33 cellular contexts compared by ENCODE assay signal in genomic region chr12:675562-675961, GRCh38. TPM values are rescaled to one million over a fixed set of nuclear protein-coding genes. Genes with fewer than 3 reads are reported as not detected.
DNase-seq lines count a peak whose midpoint lies in the region; ATAC-seq, FAIRE-seq and TF ChIP-seq lines count a peak whose summit lies in the region.
"Had no signal": no experiment of that assay in that cellular context is flagged by ENCODE, and none has a peak within 500 bp of the region (broad histone marks: within the 10 kb centered on the region; RNA-seq: fewer than 3 reads in every experiment).

No MANE protein-coding gene starts in this region.

- H3K4me1 Mint-ChIP-seq in activated CD8-positive, alpha-beta memory T cell treated with anti-CD3 and anti-CD28 coated beads, Interleukin-2, amount 10 ng/mL, durations not matched to agents 7 days and 5 days = peaks cover 73% of the 10 kb centered on the region
- H3K4me1 Mint-ChIP-seq in activated naive CD8-positive, alpha-beta T cell treated with anti-CD3 and anti-CD28 coated beads for 36 hours = peaks cover 60% of the 10 kb centered on the region
- H3K4me1 Mint-ChIP-seq in naive thymus-derived CD8-positive, alpha-beta T cell = peaks cover 24 to 53% (median 36%) of the 10 kb centered on the region in 4 donors

- H3K79me2 ChIP-seq in osteoblast (ENCODE audit: insufficient read depth, low read length) = no peaks in the 10 kb centered on the region

- no peak overlapping the region for H3K4me3 Mint-ChIP-seq in activated CD8-positive, alpha-beta memory T cell treated with anti-CD3 and anti-CD28 coated beads, Interleukin-2, amount 10 ng/mL, durations not matched to agents 7 days and 5 days
- H3K4me3 Mint-ChIP-seq in activated naive CD8-positive, alpha-beta T cell treated with anti-CD3 and anti-CD28 coated beads for 36 hours = no peak overlapping the region
- H3K4me3 Mint-ChIP-seq in naive thymus-derived CD8-positive, alpha-beta T cell = peak overlapping the region in 1 of 10 donors; percentile 45
- H3K4me3 Mint-ChIP-seq: neural crest cell had no signal

- CTCF ChIA-PET in activated CD8-positive, alpha-beta memory T cell treated with anti-CD3 and anti-CD28 coated beads, Interleukin-2, amount 10 ng/mL, durations not matched to agents 7 days and 5 days (lab: Charles Lee) = interaction anchor here (0.7 to 3.3 kb wide), 3 partner anchors 11 to 139 kb away, joined by 3 to 22 read pairs (median 10); no protein-coding TSS in a partner anchor

- no peaks in the 10 kb centered on the region for H4K20me1 ChIP-seq in osteoblast (ENCODE audit: insufficient read depth, low read length)

- no peak for TF ChIP-seq CTCF in osteoblast (IDR thresholded peaks at IDR 0.05; ENCODE audit: extremely low read depth, low read depth, low read length)

- FAIRE-seq in GM19239 (lab: Jason Lieb, UNC) = peak; percentile 79

- intact Hi-C loops in left colon (cut with DNase I, micrococcal nuclease) = no loop called here

- H3K36me3 ChIP-seq in osteoblast (ENCODE audit: insufficient read depth, low read length) = no peaks in the 10 kb centered on the region
- H3K36me3 ChIP-seq: right atrium auricular region, tibial artery had no signal

- no peak for DNase-seq in activated CD8-positive, alpha-beta memory T cell treated with anti-CD3 and anti-CD28 coated beads, Interleukin-2, amount 10 ng/mL, durations not matched to agents 7 days and 5 days
- DNase-seq in activated CD8-positive, alpha-beta memory T cell treated with anti-CD3 and anti-CD28 coated beads, Interleukin-2, amount 50 U/mL, for 4 hours = no peak
- no peak for DNase-seq in GM19239 (ENCODE audit: insufficient read length, low spot score)
- DNase-seq in activated naive CD8-positive, alpha-beta T cell treated with anti-CD3 and anti-CD28 coated beads for 36 hours = no peak
- DNase-seq in pons (ENCODE audit: low spot score) = peak; percentile 59
- no peak for DNase-seq in naive thymus-derived CD8-positive, alpha-beta T cell
- DNase-seq in left colon = no peak
- no peak for DNase-seq in osteoblast (ENCODE audit: insufficient read length, low spot score, missing footprints)
- DNase-seq: activated CD4-positive, alpha-beta T cell treated with anti-CD3 and anti-CD28 coated beads for 48 hours; activated CD8-positive, alpha-beta memory T cell treated with anti-CD3 and anti-CD28 coated beads, Interleukin-2, amount 50 U/mL, for 48 hours; AML-193; COR-L47; effector CD8-positive, alpha-beta T cell; HCEC 1CT; Karpas-422; mammary epithelial cell; NCI-H1417; NCI-H2081 treated with DMSO at 0.1 percent for 48 hours; NCI-H226; NCI-H526 treated with DMSO at 0.1 percent for 48 hours; NK-92 treated with Interleukin-12 subunit alpha and Interleukin-12 subunit beta, amount 100 ng/mL, for 24 hours; Right ventricle myocardium superior; stimulated activated CD4-positive, alpha-beta T cell treated with anti-CD3 and anti-CD28 coated beads, Interleukin-1b, Interleukin-23, amount 100 ng/mL, for 48 hours; T1000; tibial artery had no signal

- H3K27ac ChIP-seq in osteoblast (ENCODE audit: low read depth, low read length) = no peak overlapping the region
- H3K27ac ChIP-seq: coronary artery, epithelial cell of prostate, right atrium auricular region, tibial artery, VCaP had no signal

- no peaks in the 10 kb centered on the region for H3K27me3 Mint-ChIP-seq in activated CD8-positive, alpha-beta memory T cell treated with anti-CD3 and anti-CD28 coated beads, Interleukin-2, amount 10 ng/mL, durations not matched to agents 7 days and 5 days
- H3K27me3 Mint-ChIP-seq in activated naive CD8-positive, alpha-beta T cell treated with anti-CD3 and anti-CD28 coated beads for 36 hours = no peaks in the 10 kb centered on the region
- H3K27me3 Mint-ChIP-seq in naive thymus-derived CD8-positive, alpha-beta T cell = no peaks in the 10 kb centered on the region

- POLR2A ChIA-PET in naive thymus-derived CD8-positive, alpha-beta T cell (lab: Charles Lee) = interaction anchor here (0.7 to 1.7 kb wide), 3 partner anchors 19 to 77 kb away, joined by 4 to 8 read pairs (median 4); partner anchors contain the start of gene WNK1

- no peak for ATAC-seq in activated CD8-positive, alpha-beta memory T cell treated with anti-CD3 and anti-CD28 coated beads, Interleukin-2, amount 10 ng/mL, durations not matched to agents 7 days and 5 days
- no peak for ATAC-seq in naive thymus-derived CD8-positive, alpha-beta T cell
- no peak for ATAC-seq in left colon
- ATAC-seq: Panc1, SK-N-SH treated with all-trans-retinoic acid at 6 μM for 48 hours had no signal

- no peaks in the 10 kb centered on the region for H3K9me3 ChIP-seq in osteoblast (ENCODE audit: low read depth, low read length)
- H3K9me3 ChIP-seq: right atrium auricular region, tibial artery had no signal

- H3K27me3 ChIP-seq in osteoblast (ENCODE audit: insufficient read depth, low read length) = no peaks in the 10 kb centered on the region
- H3K27me3 ChIP-seq: right atrium auricular region, tibial artery had no signal

- H3K4me3 ChIP-seq in osteoblast (ENCODE audit: insufficient read depth, low read length) = no peak overlapping the region
- H3K4me3 ChIP-seq: coronary artery, right atrium auricular region, tibial artery had no signal

- no peaks in the 10 kb centered on the region for H3K9me3 Mint-ChIP-seq in activated CD8-positive, alpha-beta memory T cell treated with anti-CD3 and anti-CD28 coated beads, Interleukin-2, amount 10 ng/mL, durations not matched to agents 7 days and 5 days (ENCODE audit: low read depth)
- H3K9me3 Mint-ChIP-seq in activated naive CD8-positive, alpha-beta T cell treated with anti-CD3 and anti-CD28 coated beads for 36 hours = no peaks in the 10 kb centered on the region
- no peaks in the 10 kb centered on the region for H3K9me3 Mint-ChIP-seq in naive thymus-derived CD8-positive, alpha-beta T cell
- H3K9me3 Mint-ChIP-seq: neural crest cell had no signal

- peaks cover 3% of the 10 kb centered on the region for H3K36me3 Mint-ChIP-seq in activated CD8-positive, alpha-beta memory T cell treated with anti-CD3 and anti-CD28 coated beads, Interleukin-2, amount 10 ng/mL, durations not matched to agents 7 days and 5 days
- H3K36me3 Mint-ChIP-seq in activated naive CD8-positive, alpha-beta T cell treated with anti-CD3 and anti-CD28 coated beads for 36 hours = no peaks in the 10 kb centered on the region
- no peaks in the 10 kb centered on the region for H3K36me3 Mint-ChIP-seq in naive thymus-derived CD8-positive, alpha-beta T cell

- peak overlapping the region; percentile 73 for H3K27ac Mint-ChIP-seq in activated CD8-positive, alpha-beta memory T cell treated with anti-CD3 and anti-CD28 coated beads, Interleukin-2, amount 10 ng/mL, durations not matched to agents 7 days and 5 days
- peak overlapping the region; percentile 52 for H3K27ac Mint-ChIP-seq in activated naive CD8-positive, alpha-beta T cell treated with anti-CD3 and anti-CD28 coated beads for 36 hours
- peak overlapping the region in 5 of 10 donors; percentile 7 to 89 (median 84) for H3K27ac Mint-ChIP-seq in naive thymus-derived CD8-positive, alpha-beta T cell

- no peak overlapping the region for H2AFZ ChIP-seq in osteoblast (ENCODE audit: low read length)

- H3K4me1 ChIP-seq in osteoblast (ENCODE audit: insufficient read depth, low read length) = no peaks in the 10 kb centered on the region
- H3K4me1 ChIP-seq: tibial artery had no signal

- no peak overlapping the region for H3K4me2 ChIP-seq in osteoblast (ENCODE audit: insufficient read depth, low read length)

RNA-seq across cellular contexts. Expression of gene NINJ2, which starts 12.3 kb away (rescaled TPM):
- 1 to 10 TPM; 6.8 to 7.4 TPM for total RNA-seq in activated CD8-positive, alpha-beta memory T cell treated with anti-CD3 and anti-CD28 coated beads, Interleukin-2, amount 10 ng/mL, durations not matched to agents 7 days and 5 days
- total RNA-seq in activated naive CD8-positive, alpha-beta T cell treated with anti-CD3 and anti-CD28 coated beads for 36 hours = 1 to 10 TPM; 1.4 to 1.9 TPM
- 1 to 10 TPM in 1 of 2 experiments, under 1 TPM in 1; 0.85 to 1.4 TPM for total RNA-seq in naive thymus-derived CD8-positive, alpha-beta T cell
- polyA plus RNA-seq in naive thymus-derived CD8-positive, alpha-beta T cell = 1 to 10 TPM; 3.9 to 5.1 (median 4.0) TPM
- 1 to 10 TPM; 3.3 to 5.5 TPM for total RNA-seq in left colon
- total RNA-seq in osteoblast = 2.9 and 5.8 TPM in 2 replicates
- total RNA-seq: A673 had no signal
